8 cellular contexts compared by ENCODE assay signal in genomic region chr2:58428553-58429284, GRCh38.
DNase-seq lines count a peak whose midpoint lies in the region; ATAC-seq and TF ChIP-seq lines count a peak whose summit lies in the region.

No MANE protein-coding gene starts in this region.

- 4 to 8% (median 6%) methylated on average over 24 to 43 of the region's 43 CpGs for WGBS in adrenal gland, 4 donors
- WGBS in thyroid gland, 2 donors = 7% methylated on average over 30 to 32 of the region's 43 CpGs

- TF ChIP-seq POLR2A in adrenal gland (IDR thresholded peaks at IDR 0.05) (no peak), thyroid gland (IDR thresholded peaks at IDR 0.05) (no peak)

- intact Hi-C loops in adrenal gland (cut with DNase I) = no loop called here
- intact Hi-C loops in thyroid gland (cut with DNase I) = no loop called here

- H3K4me3 ChIP-seq in adrenal gland (peak overlapping the region in 2 of 4 donors; percentile 28 to 49), thyroid gland (replicated peaks in 1 of 3) (peak overlapping the region in 1 of 3 donors; percentile 24)

- H3K27me3 ChIP-seq in adrenal gland = no peaks in the 10 kb centered on the region
- H3K27me3 ChIP-seq in layer of hippocampus (ENCODE audit: control insufficient read depth, insufficient read depth, low read length) = no peaks in the 10 kb centered on the region
- H3K27me3 ChIP-seq in thyroid gland = no peaks in the 10 kb centered on the region

- H3K4me1 ChIP-seq in adrenal gland (replicated peaks in 1 of 2) (peaks cover 0 to 8% of the 10 kb centered on the region in 2 donors), thyroid gland (peaks cover 5 to 7% of the 10 kb centered on the region in 2 donors)

- ATAC-seq in HG02973 (IDR thresholded peaks at IDR 0.05; ENCODE audit: unreplicated experiment) = peak; percentile 29
- ATAC-seq in GM18517 (IDR thresholded peaks at IDR 0.05; ENCODE audit: unreplicated experiment) = no peak
- no peak for ATAC-seq in HG03520 (IDR thresholded peaks at IDR 0.05; ENCODE audit: unreplicated experiment)

- H3K36me3 ChIP-seq in adrenal gland (replicated peaks in 1 of 2) (no peaks in the 10 kb centered on the region), thyroid gland (no peaks in the 10 kb centered on the region)

- TF ChIP-seq CTCF in adrenal gland (IDR thresholded peaks at IDR 0.05) = no peak
- TF ChIP-seq CTCF in thyroid gland (IDR thresholded peaks at IDR 0.05) = no peak

- DNase-seq in NCI-H1105 treated with DMSO at 0.1 percent for 48 hours (lab: John Stamatoyannopoulos, UW) (peak; percentile 43), NCI-H1105 (lab: John Stamatoyannopoulos, UW) (no peak), adrenal gland (peak in 5 of 7 donors; percentile 13 to 47 (median 33)), thyroid gland (peak; percentile 25 to 38)

- H3K27ac ChIP-seq in adrenal gland = peak overlapping the region in 3 of 5 donors; percentile 37 to 75 (median 64)
- peak overlapping the region; percentile 91 for H3K27ac ChIP-seq in layer of hippocampus (ENCODE audit: low read depth, low read length)
- H3K27ac ChIP-seq in thyroid gland = no peak overlapping the region

- H3K9me3 ChIP-seq in adrenal gland (replicated peaks in 1 of 3) = no peaks in the 10 kb centered on the region
- no peaks in the 10 kb centered on the region for H3K9me3 ChIP-seq in thyroid gland

Comparison
In these comparisons a context has a peak if more than half of its experiments do, and no peak if none do; other contexts are left out.
1. H3K27ac ChIP-seq: peak in adrenal gland (3 of 5) and layer of hippocampus (single experiment); none in thyroid gland (0 of 3).